ENCODE assay signal across 29 cellular contexts in the genomic region with DNA sequence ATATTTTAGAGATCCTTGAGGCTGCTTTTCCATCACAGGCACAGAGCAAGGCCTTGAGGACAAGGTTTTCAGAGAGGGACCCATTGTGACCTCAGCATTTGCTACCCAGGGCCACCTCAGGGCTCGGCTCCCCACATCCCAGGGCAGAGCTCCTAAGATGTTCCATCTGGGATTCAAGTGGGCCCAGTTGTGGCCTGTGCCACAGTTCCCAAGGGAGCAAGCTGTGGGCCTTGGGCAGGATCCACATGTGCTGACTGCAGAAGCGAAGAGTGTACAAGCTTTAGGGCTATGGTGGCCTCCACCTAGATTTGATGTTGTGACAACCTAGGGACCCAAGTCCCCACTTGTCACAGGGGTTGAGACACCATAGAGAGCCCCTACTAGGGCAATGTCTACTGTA.
"Had no signal": no experiment of that assay in that cellular context is flagged by ENCODE, and none has a peak within 500 bp of the region (broad histone marks: within the 10 kb centered on the region; RNA-seq: fewer than 3 reads in every experiment).

No MANE protein-coding gene starts in this region.

- DNase-seq: hypothalamus; immature natural killer cell; left ventricle myocardium inferior; mesendoderm; naive B cell; natural killer cell; nephron progenitor cell; occipital lobe; ovary; right lobe of liver; stimulated activated CD4-positive, alpha-beta T cell treated with anti-CD3 and anti-CD28 coated beads, Interleukin-1b, Interleukin-23, amount 100 ng/mL, for 48 hours; stimulated activated CD4-positive, alpha-beta T cell treated with anti-CD3 and anti-CD28 coated beads, Interleukin-2, amount 100 ng/mL, for 48 hours; stimulated activated CD4-positive, alpha-beta T cell treated with anti-CD3 and anti-CD28 coated beads, Interleukin-4, amount 100 ng/mL, for 4 hours; stimulated activated CD8-positive, alpha-beta memory T cell treated with anti-CD3 and anti-CD28 coated beads, Interleukin-4, amount 100 ng/mL, for 48 hours; stimulated activated naive CD4-positive, alpha-beta T cell; stimulated activated naive CD8-positive, alpha-beta T cell treated with anti-CD3 and anti-CD28 coated beads, Interleukin-15, amount 100 ng/mL, for 72 hours; substantia nigra; testis; thyroid gland; transverse colon had no signal

- H3K4me3 ChIP-seq: heart left ventricle, left ventricle myocardium inferior, lung, neural progenitor cell, ovary, right atrium auricular region, right lobe of liver, smooth muscle cell, testis, thyroid gland, transverse colon, vagina had no signal

- H3K9ac ChIP-seq: neural progenitor cell had no signal

- H3K4me1 ChIP-seq: heart left ventricle, left ventricle myocardium inferior, neural progenitor cell, right atrium auricular region, right lobe of liver, testis, thyroid gland, transverse colon, vagina had no signal

- H3K27me3 Mint-ChIP-seq: naive B cell; progenitor cell of endocrine pancreas; stimulated activated naive CD8-positive, alpha-beta T cell treated with anti-CD3 and anti-CD28 coated beads, Interleukin-15, amount 100 ng/mL, for 72 hours had no signal

- ATAC-seq: heart left ventricle; natural killer cell; right lobe of liver; stimulated activated naive CD8-positive, alpha-beta T cell treated with anti-CD3 and anti-CD28 coated beads, Interleukin-15, amount 100 ng/mL, for 72 hours had no signal

- H3K36me3 Mint-ChIP-seq: immature natural killer cell, mesothelial cell of epicardium, naive B cell, natural killer cell, neural progenitor cell had no signal

- H3K27ac Mint-ChIP-seq: immature natural killer cell; naive B cell; natural killer cell; neural progenitor cell; progenitor cell of endocrine pancreas; stimulated activated naive CD8-positive, alpha-beta T cell treated with anti-CD3 and anti-CD28 coated beads, Interleukin-15, amount 100 ng/mL, for 72 hours had no signal

- H3K27me3 ChIP-seq: heart left ventricle, neural progenitor cell, neutrophil, ovary, right atrium auricular region, right lobe of liver, testis, thyroid gland, transverse colon, vagina had no signal

- H3K4me3 Mint-ChIP-seq: immature natural killer cell; mesothelial cell of epicardium; naive B cell; natural killer cell; nephron progenitor cell; neural progenitor cell; stimulated activated naive CD8-positive, alpha-beta T cell treated with anti-CD3 and anti-CD28 coated beads, Interleukin-15, amount 100 ng/mL, for 72 hours had no signal

- H3K27ac ChIP-seq: heart left ventricle, left ventricle myocardium inferior, neural progenitor cell, neutrophil, ovary, right atrium auricular region, right lobe of liver, testis, thyroid gland, transverse colon, vagina had no signal

- H2AFZ ChIP-seq: neural progenitor cell had no signal

- H3K4me1 Mint-ChIP-seq: immature natural killer cell; naive B cell; natural killer cell; neural progenitor cell; stimulated activated naive CD8-positive, alpha-beta T cell treated with anti-CD3 and anti-CD28 coated beads, Interleukin-15, amount 100 ng/mL, for 72 hours had no signal

- H3K36me3 ChIP-seq: heart left ventricle, left ventricle myocardium inferior, neural progenitor cell, neutrophil, ovary, right atrium auricular region, right lobe of liver, thyroid gland, transverse colon, vagina had no signal

- H3K4me2 ChIP-seq: neural progenitor cell, smooth muscle cell had no signal

- H3K9me3 ChIP-seq: neutrophil, ovary, right atrium auricular region, right lobe of liver, testis, thyroid gland, transverse colon, vagina had no signal
